ENCODE assay signal across 14 cellular contexts in the genomic region with DNA sequence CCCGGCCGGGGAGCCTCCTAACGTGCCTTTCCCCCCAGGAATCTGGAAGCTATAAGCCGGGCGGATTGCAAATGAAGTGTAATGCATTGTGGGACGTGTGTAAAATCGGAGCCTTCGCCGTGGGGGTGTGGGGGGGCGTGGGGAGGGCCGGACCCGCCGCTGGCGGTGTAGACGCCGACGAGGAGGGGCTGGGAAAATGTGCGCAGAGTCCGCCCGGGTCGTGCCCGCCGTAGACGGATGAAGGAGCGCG. TPM values are rescaled to one million over a fixed set of nuclear protein-coding genes. Genes with fewer than 3 reads are reported as not detected.
DNase-seq lines count a peak whose midpoint lies in the region; ATAC-seq and TF ChIP-seq lines count a peak whose summit lies in the region.
"Had no signal": no experiment of that assay in that cellular context is flagged by ENCODE, and none has a peak within 500 bp of the region (broad histone marks: within the 10 kb centered on the region; RNA-seq: fewer than 3 reads in every experiment).

No MANE protein-coding gene starts in this region.

- H3K9me3 Mint-ChIP-seq in brain: peaks cover 0 to 12% (median 5%) of the 10 kb centered on the region in 5 experiments
- no peaks in the 10 kb centered on the region for H3K9me3 Mint-ChIP-seq in activated naive CD4-positive, alpha-beta T cell treated with anti-CD3 and anti-CD28 coated beads for 36 hours
- H3K9me3 Mint-ChIP-seq: activated B cell treated with CpG ODN at 0.5 μM for 24 hours; activated naive CD8-positive, alpha-beta T cell treated with anti-CD3 and anti-CD28 coated beads, Interleukin-2, amount 10 ng/mL, durations not matched to agents 7 days and 5 days had no signal

- H3K4me1 ChIP-seq in ES-I3 (ENCODE audit: insufficient read depth, low read length) (no peaks in the 10 kb centered on the region), iPS-18a (ENCODE audit: control insufficient read depth, low read depth, low read length) (peaks cover 26% of the 10 kb centered on the region), gastrocnemius medialis (peaks cover 12 to 17% of the 10 kb centered on the region in 2 donors)
- H3K4me1 ChIP-seq: BLaER1 treated with 17β-estradiol and CSF1 and Interleukin-3, amounts not matched to agents 10 nM and 100 nM; parathyroid adenoma had no signal

- TF ChIP-seq CTCF in brain (conservative IDR thresholded peaks at IDR 0.05): no peak
- TF ChIP-seq CTCF in gastrocnemius medialis (IDR thresholded peaks at IDR 0.05 in 4 of 5, conservative IDR thresholded peaks at IDR 0.05 in 1 of 5): no peak

- TF ChIP-seq POLR2A in gastrocnemius medialis (IDR thresholded peaks at IDR 0.05) (no peak), erythroblast (IDR thresholded peaks at IDR 0.05; ENCODE audit: low read length) (no peak)

- H3K36me3 Mint-ChIP-seq in brain: peaks cover 21% of the 10 kb centered on the region
- no peaks in the 10 kb centered on the region for H3K36me3 Mint-ChIP-seq in activated naive CD4-positive, alpha-beta T cell treated with anti-CD3 and anti-CD28 coated beads for 36 hours (ENCODE audit: low read depth)
- H3K36me3 Mint-ChIP-seq: activated naive CD8-positive, alpha-beta T cell treated with anti-CD3 and anti-CD28 coated beads, Interleukin-2, amount 10 ng/mL, durations not matched to agents 7 days and 5 days had no signal

- peak overlapping the region; percentile 64 for H3K9ac ChIP-seq in ES-I3 (ENCODE audit: low read depth, low read length)
- H3K9ac ChIP-seq in iPS-18a (ENCODE audit: low read length): peak overlapping the region; percentile 79
- H3K9ac ChIP-seq: BLaER1 treated with 17β-estradiol and CSF1 and Interleukin-3, amounts not matched to agents 10 nM and 100 nM; parathyroid adenoma had no signal

- no peak for ATAC-seq in gastrocnemius medialis
- ATAC-seq: GM12878 had no signal

- in situ Hi-C loops in gastrocnemius medialis (cut with MboI; ENCODE audit: low sequenced_read_pairs in 4 of 4): no loop called here

- peak overlapping the region; percentile 87 for H3K4me3 ChIP-seq in iPS-18a (ENCODE audit: low read length)
- H3K4me3 ChIP-seq in gastrocnemius medialis: peak overlapping the region; percentile 76 to 90 (median 86)
- H3K4me3 ChIP-seq: BLaER1 treated with 17β-estradiol and CSF1 and Interleukin-3, amounts not matched to agents 10 nM and 100 nM; GM12878 had no signal

- H3K9me3 ChIP-seq in ES-I3 (ENCODE audit: control insufficient read depth, insufficient read depth, low read length): peaks cover 10% of the 10 kb centered on the region
- no peaks in the 10 kb centered on the region for H3K9me3 ChIP-seq in iPS-18a (ENCODE audit: control insufficient read depth, low read depth, low read length)
- no peaks in the 10 kb centered on the region for H3K9me3 ChIP-seq in gastrocnemius medialis

- H3K27ac ChIP-seq in iPS-18a (ENCODE audit: low read length) (no peak overlapping the region), gastrocnemius medialis (peak overlapping the region in 2 of 4 donors; percentile 83 to 89)
- H3K27ac ChIP-seq: BLaER1 treated with 17β-estradiol and CSF1 and Interleukin-3, amounts not matched to agents 10 nM and 100 nM; parathyroid adenoma had no signal

- CTCF ChIA-PET in activated naive CD4-positive, alpha-beta T cell treated with anti-CD3 and anti-CD28 coated beads for 36 hours (lab: Charles Lee): no interaction called here

- H3K4me1 Mint-ChIP-seq in brain: peaks cover 11% of the 10 kb centered on the region
- H3K4me1 Mint-ChIP-seq in activated naive CD4-positive, alpha-beta T cell treated with anti-CD3 and anti-CD28 coated beads for 36 hours (ENCODE audit: low read depth): peaks cover 6% of the 10 kb centered on the region
- H3K4me1 Mint-ChIP-seq: activated naive CD8-positive, alpha-beta T cell treated with anti-CD3 and anti-CD28 coated beads, Interleukin-2, amount 10 ng/mL, durations not matched to agents 7 days and 5 days had no signal

- intact Hi-C loops in gastrocnemius medialis (cut with DNase I; ENCODE audit: low total_unique reads): no loop called here
- intact Hi-C loops in activated naive CD4-positive, alpha-beta T cell treated with anti-CD3 and anti-CD28 coated beads for 36 hours (cut with micrococcal nuclease): no loop called here

- H3K27ac Mint-ChIP-seq in brain: peak overlapping the region in 4 of 5 experiments; percentile 94 to 99 (median 98)
- no peak overlapping the region for H3K27ac Mint-ChIP-seq in activated naive CD4-positive, alpha-beta T cell treated with anti-CD3 and anti-CD28 coated beads for 36 hours
- H3K27ac Mint-ChIP-seq: activated B cell treated with CpG ODN at 0.5 μM for 24 hours; activated naive CD8-positive, alpha-beta T cell treated with anti-CD3 and anti-CD28 coated beads, Interleukin-2, amount 10 ng/mL, durations not matched to agents 7 days and 5 days had no signal

- peaks cover 20% of the 10 kb centered on the region for H3K27me3 Mint-ChIP-seq in brain
- peaks cover 60% of the 10 kb centered on the region for H3K27me3 Mint-ChIP-seq in activated naive CD4-positive, alpha-beta T cell treated with anti-CD3 and anti-CD28 coated beads for 36 hours (ENCODE audit: low read depth)

- H3K27me3 ChIP-seq in iPS-18a (ENCODE audit: control insufficient read depth, insufficient read depth, low read length) (peaks cover 65% of the 10 kb centered on the region), gastrocnemius medialis (no peaks in the 10 kb centered on the region)
- H3K27me3 ChIP-seq: BLaER1 treated with 17β-estradiol and CSF1 and Interleukin-3, amounts not matched to agents 10 nM and 100 nM had no signal

- H3K4me3 Mint-ChIP-seq in brain: peak overlapping the region in 3 of 5 experiments; percentile 93 to 98 (median 98)
- no peak overlapping the region for H3K4me3 Mint-ChIP-seq in activated naive CD4-positive, alpha-beta T cell treated with anti-CD3 and anti-CD28 coated beads for 36 hours
- H3K4me3 Mint-ChIP-seq: activated B cell treated with CpG ODN at 0.5 μM for 24 hours had no signal

- no peak for DNase-seq in gastrocnemius medialis
- DNase-seq in activated effector memory CD4-positive, alpha-beta T cell treated with anti-CD3 and anti-CD28 coated beads, Interleukin-2, amount 50 U/mL, for 16 hours: no peak
- no peak for DNase-seq in erythroblast (lab: John Stamatoyannopoulos, UW)
- no peak for DNase-seq in NCI-H526 treated with DMSO at 0.1 percent for 48 hours (lab: John Stamatoyannopoulos, UW)
- DNase-seq in activated naive CD4-positive, alpha-beta T cell treated with anti-CD3 and anti-CD28 coated beads for 36 hours: no peak
- DNase-seq: activated B cell treated with CpG ODN at 0.5 μM for 24 hours, MM.1S had no signal

- no peaks in the 10 kb centered on the region for H3K36me3 ChIP-seq in ES-I3 (ENCODE audit: insufficient read depth, low read length)
- H3K36me3 ChIP-seq in iPS-18a (ENCODE audit: control insufficient read depth, low read depth, low read length): no peaks in the 10 kb centered on the region
- H3K36me3 ChIP-seq in gastrocnemius medialis: no peaks in the 10 kb centered on the region
- H3K36me3 ChIP-seq: BLaER1 treated with 17β-estradiol and CSF1 and Interleukin-3, amounts not matched to agents 10 nM and 100 nM had no signal

RNA-seq across cellular contexts. Expression of gene STOX2, which starts 1.3 kb away (rescaled TPM):
- 3.9 TPM for polyA plus RNA-seq in brain (ENCODE audit: insufficient read depth, low read depth, low replicate concordance)
- 1 to 10 TPM; 3.3 to 8.3 (median 5.9) TPM for total RNA-seq in gastrocnemius medialis
- total RNA-seq in activated naive CD4-positive, alpha-beta T cell treated with anti-CD3 and anti-CD28 coated beads for 36 hours: not detected
- total RNA-seq: activated B cell treated with CpG ODN at 0.5 μM for 24 hours; activated naive CD8-positive, alpha-beta T cell treated with anti-CD3 and anti-CD28 coated beads, Interleukin-2, amount 10 ng/mL, durations not matched to agents 7 days and 5 days had no signal

Comparison
In these comparisons a context has a peak if more than half of its experiments do, and no peak if none do; other contexts are left out.
1. RNA of gene STOX2, which starts 1.3 kb away (total RNA-seq): 3.3 to 8.3 TPM in gastrocnemius medialis; not detected in activated naive CD4-positive, alpha-beta T cell treated with anti-CD3 and anti-CD28 coated beads for 36 hours; every median in the first group is over 4 times any median in the second.